Comparison of ENCODE assay signal across 23 cellular contexts in the genomic region with DNA sequence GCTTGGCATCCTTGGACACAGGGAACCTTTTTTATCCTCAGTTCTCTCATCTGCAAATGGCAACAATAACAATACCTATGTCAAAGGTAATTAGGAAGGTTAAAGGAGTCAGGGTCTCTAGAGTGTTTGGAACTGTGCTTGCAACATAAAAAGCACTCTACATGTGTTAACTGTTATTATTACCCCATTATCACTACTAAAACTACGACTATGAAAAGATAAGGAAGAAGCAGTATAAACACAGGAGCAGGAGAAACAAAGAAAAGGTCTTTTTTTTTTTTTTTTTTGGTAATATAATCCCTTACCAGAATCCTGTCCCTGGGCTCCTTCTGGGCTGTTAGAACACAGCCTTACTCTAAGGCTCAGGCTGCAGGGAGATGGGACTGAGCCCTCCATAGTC.
"Had no signal": no experiment of that assay in that cellular context is flagged by ENCODE, and none has a peak within 500 bp of the region (broad histone marks: within the 10 kb centered on the region; RNA-seq: fewer than 3 reads in every experiment).

No MANE protein-coding gene starts in this region.

- H3K9me3 ChIP-seq: gastrocnemius medialis, lower lobe of right lung, neutrophil, right lobe of liver, suprapubic skin, thyroid gland, vagina had no signal

- H2AFZ ChIP-seq: parathyroid adenoma had no signal

- H3K9ac ChIP-seq: parathyroid adenoma had no signal

- H3K4me1 ChIP-seq: gastrocnemius medialis, lower lobe of right lung, parathyroid adenoma, right lobe of liver, suprapubic skin, thyroid gland, vagina had no signal

- H3K27me3 ChIP-seq: gastrocnemius medialis, neutrophil, right lobe of liver, thyroid gland, vagina had no signal

- H3K4me3 ChIP-seq: dorsolateral prefrontal cortex, gastrocnemius medialis, lower lobe of right lung, right lobe of liver, suprapubic skin, thyroid gland, vagina had no signal

- H3K36me3 ChIP-seq: gastrocnemius medialis, lower lobe of right lung, neutrophil, right lobe of liver, suprapubic skin, thyroid gland, vagina had no signal

- DNase-seq: effector CD4-positive, alpha-beta T cell; foreskin fibroblast; gastrocnemius medialis; head of caudate nucleus; left ventricle myocardium superior; lower lobe of right lung; natural killer cell; right lobe of liver; small intestine; stimulated activated CD4-positive, alpha-beta T cell treated with anti-CD3 and anti-CD28 coated beads, Interleukin-15, amount 100 ng/mL, for 24 hours; stimulated activated CD4-positive, alpha-beta T cell treated with anti-CD3 and anti-CD28 coated beads, Interleukin-4, amount 100 ng/mL, for 1 hour; stimulated activated CD8-positive, alpha-beta memory T cell treated with anti-CD3 and anti-CD28 coated beads, Interleukin-4, amount 100 ng/mL, for 48 hours; stimulated activated naive CD4-positive, alpha-beta T cell; stimulated activated naive CD8-positive, alpha-beta T cell treated with anti-CD3 and anti-CD28 coated beads, Interleukin-15, amount 100 ng/mL, for 72 hours; thyroid gland; trophoblast cell had no signal

- H3K27ac ChIP-seq: dorsolateral prefrontal cortex, epithelial cell of prostate, gastrocnemius medialis, lower lobe of right lung, neutrophil, parathyroid adenoma, right lobe of liver, suprapubic skin, thyroid gland, vagina had no signal

- ATAC-seq: esophagus mucosa; gastrocnemius medialis; left ventricle myocardium superior; lower lobe of right lung; natural killer cell; right lobe of liver; stimulated activated naive CD8-positive, alpha-beta T cell treated with anti-CD3 and anti-CD28 coated beads, Interleukin-15, amount 100 ng/mL, for 72 hours had no signal

- H3K79me2 ChIP-seq: parathyroid adenoma had no signal
